24 cellular contexts compared by ENCODE assay signal in genomic region chr7:41889472-41889871, GRCh38.
DNase-seq lines count a peak whose midpoint lies in the region; ATAC-seq and TF ChIP-seq lines count a peak whose summit lies in the region.
"Had no signal": no experiment of that assay in that cellular context is flagged by ENCODE, and none has a peak within 500 bp of the region (broad histone marks: within the 10 kb centered on the region; RNA-seq: fewer than 3 reads in every experiment).

No MANE protein-coding gene starts in this region.

- H3K4me3 Mint-ChIP-seq in activated CD8-positive, alpha-beta T cell treated with anti-CD3 and anti-CD28 coated beads for 36 hours = no peak overlapping the region
- no peak overlapping the region for H3K4me3 Mint-ChIP-seq in activated CD8-positive, alpha-beta T cell treated with anti-CD3 and anti-CD28 coated beads, Interleukin-2, amount 10 ng/mL, durations not matched to agents 7 days and 5 days
- no peak overlapping the region for H3K4me3 Mint-ChIP-seq in activated CD4-positive, alpha-beta memory T cell treated with anti-CD3 and anti-CD28 coated beads for 36 hours
- H3K4me3 Mint-ChIP-seq: activated naive CD4-positive, alpha-beta T cell treated with anti-CD3 and anti-CD28 coated beads, Interleukin-2, amount 50 U/mL, for 24 hours; brain; natural killer cell; WTC11 had no signal

- no peak overlapping the region for H2AFZ ChIP-seq in mammary epithelial cell (ENCODE audit: low read depth, low read length)

- no TSS peak for BruUV-seq in mammary epithelial cell (replicated peaks; lab: Mats Ljungman, UMichigan)

- peak; percentile 89 for ATAC-seq in activated CD8-positive, alpha-beta T cell treated with anti-CD3 and anti-CD28 coated beads for 36 hours
- no peak for ATAC-seq in activated CD8-positive, alpha-beta T cell treated with anti-CD3 and anti-CD28 coated beads, Interleukin-2, amount 10 ng/mL, durations not matched to agents 7 days and 5 days
- peak; percentile 31 for ATAC-seq in upper lobe of right lung
- ATAC-seq: gastroesophageal sphincter, Right ventricle myocardium inferior, WTC11 had no signal

- intact Hi-C loops in activated CD8-positive, alpha-beta T cell treated with anti-CD3 and anti-CD28 coated beads for 36 hours (cut with micrococcal nuclease) = no loop called here
- intact Hi-C loops in upper lobe of right lung (cut with DNase I) = no loop called here
- intact Hi-C loops in activated CD4-positive, alpha-beta memory T cell treated with anti-CD3 and anti-CD28 coated beads for 36 hours (cut with micrococcal nuclease) = no loop called here
- intact Hi-C loops in mammary epithelial cell (cut with micrococcal nuclease) = no loop called here

- DNase-seq in activated CD8-positive, alpha-beta T cell treated with anti-CD3 and anti-CD28 coated beads for 36 hours = peak; percentile 31
- DNase-seq in activated CD8-positive, alpha-beta T cell treated with anti-CD3 and anti-CD28 coated beads, Interleukin-2, amount 10 ng/mL, durations not matched to agents 7 days and 5 days = no peak
- peak; percentile 27 for DNase-seq in LHCN-M2 (ENCODE audit: low read depth)
- DNase-seq in fibroblast of mammary gland (ENCODE audit: low read depth) = peak; percentile 60
- no peak for DNase-seq in upper lobe of right lung
- no peak for DNase-seq in activated CD4-positive, alpha-beta memory T cell treated with anti-CD3 and anti-CD28 coated beads for 36 hours
- DNase-seq in DMS53 (lab: John Stamatoyannopoulos, UW) = no peak
- no peak for DNase-seq in mammary epithelial cell
- DNase-seq: activated CD8-positive, alpha-beta memory T cell treated with anti-CD3 and anti-CD28 coated beads, Interleukin-2, amount 50 U/mL, for 4 hours; H7; natural killer cell; NCI-H2171 treated with DMSO at 0.1 percent for 48 hours; NK-92 treated with Interleukin-12 subunit alpha and Interleukin-12 subunit beta, amount 100 ng/mL, for 24 hours; stomach; T-helper 1 cell had no signal

- no peak overlapping the region for H3K4me2 ChIP-seq in mammary epithelial cell (ENCODE audit: insufficient read depth, low read depth, low read length)
- H3K4me2 ChIP-seq: smooth muscle cell had no signal

- POLR2A ChIA-PET in activated CD8-positive, alpha-beta T cell treated with anti-CD3 and anti-CD28 coated beads for 36 hours (lab: Charles Lee) = no interaction called here
- POLR2A ChIA-PET in activated CD8-positive, alpha-beta T cell treated with anti-CD3 and anti-CD28 coated beads, Interleukin-2, amount 10 ng/mL, durations not matched to agents 7 days and 5 days (lab: Charles Lee) = no interaction called here
- POLR2A ChIA-PET in activated CD4-positive, alpha-beta memory T cell treated with anti-CD3 and anti-CD28 coated beads for 36 hours (lab: Charles Lee) = no interaction called here

- no peak for TF ChIP-seq CTCF in activated CD8-positive, alpha-beta T cell treated with anti-CD3 and anti-CD28 coated beads for 36 hours (IDR thresholded peaks at IDR 0.05)
- no peak for TF ChIP-seq CTCF in fibroblast of mammary gland (conservative IDR thresholded peaks at IDR 0.05; ENCODE audit: control insufficient read depth, insufficient read depth, low read depth, low read length)
- no peak for TF ChIP-seq CTCF in upper lobe of right lung (IDR thresholded peaks at IDR 0.05)
- TF ChIP-seq CTCF in mammary epithelial cell (conservative IDR thresholded peaks at IDR 0.05 in 1 of 2, IDR thresholded peaks at IDR 0.05 in 1 of 2; ENCODE audit: extremely low read depth in 1 of 2, insufficient read depth in 1 of 2, low read depth in 1 of 2, low read length in 2 of 2) = no peak

- dilution Hi-C loops in mammary epithelial cell (cut with HindIII; ENCODE audit: low sequenced_read_pairs) = no loop called here

- H3K4me3 ChIP-seq in fibroblast of mammary gland (ENCODE audit: control insufficient read depth, low read depth, low read length) (no peak overlapping the region), upper lobe of right lung (no peak overlapping the region), mammary epithelial cell (replicated peaks in 1 of 3; ENCODE audit: insufficient read depth in 1 of 3, low read depth in 2 of 3, low read length in 3 of 3) (no peak overlapping the region)
- H3K4me3 ChIP-seq: coronary artery, gastroesophageal sphincter, smooth muscle cell, stomach, vagina had no signal

- H3K36me3 ChIP-seq in upper lobe of right lung (no peaks in the 10 kb centered on the region), mammary epithelial cell (ENCODE audit: insufficient read depth, low read length) (no peaks in the 10 kb centered on the region)
- H3K36me3 ChIP-seq: gastroesophageal sphincter, stomach, vagina had no signal

- WGBS in mammary epithelial cell (ENCODE audit: low coverage, missing lambda C conversion rate) = 96% methylated on average over 4 of the region's 4 CpGs

- H3K27me3 Mint-ChIP-seq in activated CD8-positive, alpha-beta T cell treated with anti-CD3 and anti-CD28 coated beads for 36 hours = peaks cover 1% of the 10 kb centered on the region
- no peaks in the 10 kb centered on the region for H3K27me3 Mint-ChIP-seq in activated CD8-positive, alpha-beta T cell treated with anti-CD3 and anti-CD28 coated beads, Interleukin-2, amount 10 ng/mL, durations not matched to agents 7 days and 5 days (ENCODE audit: low read depth)
- H3K27me3 Mint-ChIP-seq in activated CD4-positive, alpha-beta memory T cell treated with anti-CD3 and anti-CD28 coated beads for 36 hours = peaks cover 9% of the 10 kb centered on the region
- H3K27me3 Mint-ChIP-seq: brain had no signal

- peaks cover 3% of the 10 kb centered on the region for H3K36me3 Mint-ChIP-seq in activated CD8-positive, alpha-beta T cell treated with anti-CD3 and anti-CD28 coated beads for 36 hours (ENCODE audit: low read depth)
- peaks cover 4% of the 10 kb centered on the region for H3K36me3 Mint-ChIP-seq in activated CD8-positive, alpha-beta T cell treated with anti-CD3 and anti-CD28 coated beads, Interleukin-2, amount 10 ng/mL, durations not matched to agents 7 days and 5 days (ENCODE audit: low read depth)
- no peaks in the 10 kb centered on the region for H3K36me3 Mint-ChIP-seq in activated CD4-positive, alpha-beta memory T cell treated with anti-CD3 and anti-CD28 coated beads for 36 hours
- H3K36me3 Mint-ChIP-seq: activated naive CD4-positive, alpha-beta T cell treated with anti-CD3 and anti-CD28 coated beads, Interleukin-2, amount 50 U/mL, for 24 hours; brain; natural killer cell; WTC11 had no signal

- H3K9me3 Mint-ChIP-seq in activated CD8-positive, alpha-beta T cell treated with anti-CD3 and anti-CD28 coated beads for 36 hours = no peaks in the 10 kb centered on the region
- H3K9me3 Mint-ChIP-seq in activated CD8-positive, alpha-beta T cell treated with anti-CD3 and anti-CD28 coated beads, Interleukin-2, amount 10 ng/mL, durations not matched to agents 7 days and 5 days (ENCODE audit: insufficient read depth) = peaks cover 5% of the 10 kb centered on the region
- no peaks in the 10 kb centered on the region for H3K9me3 Mint-ChIP-seq in activated CD4-positive, alpha-beta memory T cell treated with anti-CD3 and anti-CD28 coated beads for 36 hours
- H3K9me3 Mint-ChIP-seq: activated naive CD4-positive, alpha-beta T cell treated with anti-CD3 and anti-CD28 coated beads, Interleukin-2, amount 50 U/mL, for 24 hours; brain; natural killer cell; WTC11 had no signal

- peaks cover 41% of the 10 kb centered on the region for H3K4me1 Mint-ChIP-seq in activated CD8-positive, alpha-beta T cell treated with anti-CD3 and anti-CD28 coated beads for 36 hours (ENCODE audit: low read depth)
- peaks cover 15% of the 10 kb centered on the region for H3K4me1 Mint-ChIP-seq in activated CD8-positive, alpha-beta T cell treated with anti-CD3 and anti-CD28 coated beads, Interleukin-2, amount 10 ng/mL, durations not matched to agents 7 days and 5 days (ENCODE audit: low read depth)
- peaks cover 14% of the 10 kb centered on the region for H3K4me1 Mint-ChIP-seq in activated CD4-positive, alpha-beta memory T cell treated with anti-CD3 and anti-CD28 coated beads for 36 hours (ENCODE audit: low read depth)
- H3K4me1 Mint-ChIP-seq: natural killer cell had no signal

- H3K27me3 ChIP-seq in upper lobe of right lung (no peaks in the 10 kb centered on the region), mammary epithelial cell (ENCODE audit: insufficient read depth, low read length) (no peaks in the 10 kb centered on the region)
- H3K27me3 ChIP-seq: gastroesophageal sphincter, stomach, vagina had no signal

- H3K79me2 ChIP-seq in mammary epithelial cell (ENCODE audit: insufficient read depth, low read length) = no peaks in the 10 kb centered on the region

- no peak overlapping the region for H3K9ac ChIP-seq in mammary epithelial cell (ENCODE audit: insufficient read depth, low read length)

- H3K9me3 ChIP-seq in upper lobe of right lung (no peaks in the 10 kb centered on the region), mammary epithelial cell (replicated peaks; ENCODE audit: insufficient read depth, low read length) (no peaks in the 10 kb centered on the region)
- H3K9me3 ChIP-seq: gastroesophageal sphincter, stomach, vagina had no signal

- peaks cover 19% of the 10 kb centered on the region for H3K4me1 ChIP-seq in upper lobe of right lung
- H3K4me1 ChIP-seq in mammary epithelial cell (ENCODE audit: insufficient read depth, low read length) = peaks cover 25% of the 10 kb centered on the region

- H3K27ac ChIP-seq in upper lobe of right lung (peak overlapping the region; percentile 3), mammary epithelial cell (ENCODE audit: insufficient read depth, low read depth, low read length) (no peak overlapping the region)
- H3K27ac ChIP-seq: coronary artery, gastroesophageal sphincter, stomach, vagina had no signal

- H4K20me1 ChIP-seq in mammary epithelial cell (ENCODE audit: insufficient read depth, low read length) = no peaks in the 10 kb centered on the region

- CTCF ChIA-PET in activated CD8-positive, alpha-beta T cell treated with anti-CD3 and anti-CD28 coated beads for 36 hours (lab: Charles Lee) = interaction anchor here (1.2 to 1.4 kb wide), 2 partner anchors 26 to 51 kb away, joined by 3 read pairs; no protein-coding TSS in a partner anchor
- CTCF ChIA-PET in activated CD8-positive, alpha-beta T cell treated with anti-CD3 and anti-CD28 coated beads, Interleukin-2, amount 10 ng/mL, durations not matched to agents 7 days and 5 days (lab: Charles Lee) = interaction anchor here (1.4 kb wide), 1 partner anchor 51 kb away, joined by 7 read pairs; no protein-coding TSS in a partner anchor
- CTCF ChIA-PET in activated CD4-positive, alpha-beta memory T cell treated with anti-CD3 and anti-CD28 coated beads for 36 hours (lab: Charles Lee) = interaction anchor here (1.1 kb wide), 1 partner anchor 51 kb away, joined by 3 read pairs; no protein-coding TSS in a partner anchor
- CTCF ChIA-PET in mammary epithelial cell (lab: Charles Lee; ENCODE audit: low non-redundant PET) = no interaction called here

- in situ Hi-C loops in mammary epithelial cell (cut with MboI; ENCODE audit: low sequenced_read_pairs in 2 of 2) = no loop called here

- peak overlapping the region; percentile 65 for H3K27ac Mint-ChIP-seq in activated CD8-positive, alpha-beta T cell treated with anti-CD3 and anti-CD28 coated beads for 36 hours
- H3K27ac Mint-ChIP-seq in activated CD8-positive, alpha-beta T cell treated with anti-CD3 and anti-CD28 coated beads, Interleukin-2, amount 10 ng/mL, durations not matched to agents 7 days and 5 days = no peak overlapping the region
- H3K27ac Mint-ChIP-seq in activated CD4-positive, alpha-beta memory T cell treated with anti-CD3 and anti-CD28 coated beads for 36 hours = no peak overlapping the region
- H3K27ac Mint-ChIP-seq: brain, natural killer cell, progenitor cell of endocrine pancreas, WTC11 had no signal

Comparison
In these comparisons a context has a peak if more than half of its experiments do, and no peak if none do; other contexts are left out.
1. DNase-seq: peak in activated CD8-positive, alpha-beta T cell treated with anti-CD3 and anti-CD28 coated beads for 36 hours (single experiment), LHCN-M2 (single experiment) and fibroblast of mammary gland (single experiment); none in activated CD8-positive, alpha-beta T cell treated with anti-CD3 and anti-CD28 coated beads, Interleukin-2, amount 10 ng/mL, durations not matched to agents 7 days and 5 days (single experiment), upper lobe of right lung (single experiment), activated CD4-positive, alpha-beta memory T cell treated with anti-CD3 and anti-CD28 coated beads for 36 hours (single experiment), DMS53 (single experiment) and mammary epithelial cell (single experiment).